In genomic region chr13:25168800-25169199, GRCh38 we compare ENCODE assay signal across 16 cellular contexts. TPM values are rescaled to one million over a fixed set of nuclear protein-coding genes. Genes with fewer than 3 reads are reported as not detected.
"Had no signal": no experiment of that assay in that cellular context is flagged by ENCODE, and none has a peak within 500 bp of the region (broad histone marks: within the 10 kb centered on the region; RNA-seq: fewer than 3 reads in every experiment).

No MANE protein-coding gene starts in this region.

- ATAC-seq: activated CD8-positive, alpha-beta T cell treated with anti-CD3 and anti-CD28 coated beads for 36 hours; activated T-cell treated with anti-CD3 and anti-CD28 coated beads, Interleukin-2, amount 50 U/mL, for 72 hours; gastroesophageal sphincter; T-cell had no signal

- DNase-seq: activated CD8-positive, alpha-beta memory T cell treated with anti-CD3 and anti-CD28 coated beads, Interleukin-2, amount 50 U/mL, for 4 hours; activated CD8-positive, alpha-beta T cell treated with anti-CD3 and anti-CD28 coated beads for 36 hours; activated naive CD8-positive, alpha-beta T cell treated with anti-CD3 and anti-CD28 coated beads, Interleukin-2, amount 10 ng/mL, durations not matched to agents 7 days and 5 days; activated T-cell treated with anti-CD3 and anti-CD28 coated beads, Interleukin-2, amount 50 U/mL, for 72 hours; colonic mucosa; effector CD4-positive, alpha-beta T cell; naive B cell; stomach; T-cell; T1000; tibial artery had no signal

- H3K4me1 ChIP-seq: ascending aorta, colonic mucosa had no signal

- H3K36me3 Mint-ChIP-seq: activated naive CD8-positive, alpha-beta T cell treated with anti-CD3 and anti-CD28 coated beads, Interleukin-2, amount 10 ng/mL, durations not matched to agents 7 days and 5 days; T-cell had no signal

- H3K27ac ChIP-seq: ascending aorta, colonic mucosa, gastroesophageal sphincter, skin epidermis, stomach, tibial artery had no signal

- H3K4me3 Mint-ChIP-seq: activated CD8-positive, alpha-beta T cell treated with anti-CD3 and anti-CD28 coated beads for 36 hours; activated naive CD8-positive, alpha-beta T cell treated with anti-CD3 and anti-CD28 coated beads, Interleukin-2, amount 10 ng/mL, durations not matched to agents 7 days and 5 days; T-cell had no signal

- H3K4me3 ChIP-seq: ascending aorta, colonic mucosa, gastroesophageal sphincter, stomach, tibial artery had no signal

- H3K9me3 ChIP-seq: ascending aorta, colonic mucosa, gastroesophageal sphincter, stomach, tibial artery had no signal

- H3K9me3 Mint-ChIP-seq: activated CD8-positive, alpha-beta T cell treated with anti-CD3 and anti-CD28 coated beads for 36 hours; activated naive CD8-positive, alpha-beta T cell treated with anti-CD3 and anti-CD28 coated beads, Interleukin-2, amount 10 ng/mL, durations not matched to agents 7 days and 5 days; activated T-cell treated with anti-CD3 and anti-CD28 coated beads, Interleukin-2, amount 50 U/mL, for 72 hours; T-cell had no signal

- H3K27ac Mint-ChIP-seq: activated CD8-positive, alpha-beta T cell treated with anti-CD3 and anti-CD28 coated beads for 36 hours; activated naive CD8-positive, alpha-beta T cell treated with anti-CD3 and anti-CD28 coated beads, Interleukin-2, amount 10 ng/mL, durations not matched to agents 7 days and 5 days; activated T-cell treated with anti-CD3 and anti-CD28 coated beads, Interleukin-2, amount 50 U/mL, for 72 hours; naive B cell; T-cell had no signal

- H3K36me3 ChIP-seq: ascending aorta, colonic mucosa, gastroesophageal sphincter, stomach, tibial artery had no signal

RNA-seq across cellular contexts. Expression of gene AMER2, which starts 3.3 kb away (rescaled TPM):
- total RNA-seq: activated CD8-positive, alpha-beta T cell treated with anti-CD3 and anti-CD28 coated beads for 36 hours; activated naive CD8-positive, alpha-beta T cell treated with anti-CD3 and anti-CD28 coated beads, Interleukin-2, amount 10 ng/mL, durations not matched to agents 7 days and 5 days; ascending aorta; osteocyte; renal cortical epithelial cell had no signal
